ENCODE assay signal across 8 cellular contexts in the genomic region with DNA sequence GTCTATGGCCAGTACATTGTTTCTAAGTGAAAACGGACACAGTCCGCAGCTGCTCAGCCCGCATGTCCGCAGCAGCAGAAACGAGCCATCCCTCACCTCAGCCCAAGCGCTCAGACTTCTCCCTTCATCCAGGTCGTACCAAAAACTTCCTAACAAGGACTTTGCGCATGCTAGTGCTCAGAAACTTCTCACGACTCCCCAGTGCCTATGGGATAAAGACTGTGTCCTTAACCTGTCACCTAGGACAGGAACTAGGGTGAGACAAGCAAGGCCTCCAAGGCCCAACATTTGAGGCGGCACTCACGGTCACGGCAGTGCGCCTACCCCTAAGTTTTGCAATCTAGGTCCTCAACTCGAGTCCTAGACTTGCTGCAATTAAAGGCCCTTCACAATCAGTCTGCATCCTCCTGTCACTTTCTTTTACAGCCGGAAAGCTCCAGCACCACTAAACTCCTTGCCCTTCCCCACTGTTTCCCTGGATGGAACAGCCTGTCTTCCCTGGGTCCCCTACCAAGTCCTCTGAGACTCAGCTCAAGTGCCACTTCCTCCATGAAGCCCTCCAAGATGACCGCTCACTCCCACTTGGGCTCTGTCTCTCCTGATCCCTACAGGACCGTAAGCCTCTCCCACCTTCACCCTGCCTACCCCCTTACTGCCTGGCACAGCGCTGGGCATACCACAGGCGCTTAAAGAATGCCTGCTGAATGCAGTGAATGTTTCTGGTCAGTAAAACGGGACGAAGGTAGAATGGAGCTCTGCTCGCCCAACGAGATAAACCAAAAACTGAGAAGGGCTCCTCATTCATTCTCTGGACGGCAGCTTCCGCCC. TPM values are rescaled to one million over a fixed set of nuclear protein-coding genes. Genes with fewer than 3 reads are reported as not detected.
DNase-seq lines count a peak whose midpoint lies in the region; ATAC-seq and TF ChIP-seq lines count a peak whose summit lies in the region.

No MANE protein-coding gene starts in this region.

- peak overlapping the region; percentile 81 for H3K4me3 ChIP-seq in BE2C (ENCODE audit: low read depth, low read length)
- H3K4me3 ChIP-seq in HEK293 (ENCODE audit: low read depth, low read length) = peak overlapping the region; percentile 69
- H3K4me3 ChIP-seq in skeletal muscle satellite cell (ENCODE audit: low read length) = peak overlapping the region; percentile 79

- POLR2A ChIA-PET in HEK293 (lab: Yijun Ruan, JAX) = interaction anchor here (1.9 kb wide), 1 partner anchor 49 kb away, joined by 4 read pairs; the partner anchor contains the start of gene FEM1B
- POLR2A ChIA-PET in activated CD4-positive, alpha-beta memory T cell treated with anti-CD3 and anti-CD28 coated beads for 36 hours (lab: Charles Lee) = interaction anchor here (1.3 to 4.2 kb wide), 3 partner anchors 9 to 174 kb away, joined by 6 to 36 read pairs (median 13); partner anchors contain the start of genes FEM1B and PIAS1

- peak overlapping the region; percentile 83 for H3K4me3 Mint-ChIP-seq in activated CD4-positive, alpha-beta memory T cell treated with anti-CD3 and anti-CD28 coated beads for 36 hours

- H3K4me1 ChIP-seq in BE2C = peaks cover 19% of the 10 kb centered on the region
- H3K4me1 ChIP-seq in HEK293 (ENCODE audit: control insufficient read depth, insufficient read depth, low read length) = peaks cover 4% of the 10 kb centered on the region; the same call in 1 of the 2 replicates
- peaks cover 20% of the 10 kb centered on the region for H3K4me1 ChIP-seq in skeletal muscle satellite cell (ENCODE audit: control insufficient read depth, insufficient read depth, low read length)

- no peaks in the 10 kb centered on the region for H3K27me3 ChIP-seq in BE2C
- no peaks in the 10 kb centered on the region for H3K27me3 ChIP-seq in skeletal muscle satellite cell (ENCODE audit: control insufficient read depth, insufficient read depth, low read length)

- H3K27ac Mint-ChIP-seq in activated CD4-positive, alpha-beta memory T cell treated with anti-CD3 and anti-CD28 coated beads for 36 hours = peak overlapping the region; percentile 61

- peaks cover 36% of the 10 kb centered on the region for H3K4me1 Mint-ChIP-seq in activated CD4-positive, alpha-beta memory T cell treated with anti-CD3 and anti-CD28 coated beads for 36 hours (ENCODE audit: low read depth)

- H3K9me3 Mint-ChIP-seq in activated CD4-positive, alpha-beta memory T cell treated with anti-CD3 and anti-CD28 coated beads for 36 hours = no peaks in the 10 kb centered on the region

- no peaks in the 10 kb centered on the region for H3K27me3 Mint-ChIP-seq in activated CD4-positive, alpha-beta memory T cell treated with anti-CD3 and anti-CD28 coated beads for 36 hours

- no peak for ATAC-seq in GM18867 (IDR thresholded peaks at IDR 0.05; ENCODE audit: unreplicated experiment)
- no peak for ATAC-seq in GM19452 (IDR thresholded peaks at IDR 0.05; ENCODE audit: unreplicated experiment)

- H3K9me3 ChIP-seq in BE2C (no peaks in the 10 kb centered on the region; the same call in 1 of the 2 replicates), HEK293 (ENCODE audit: control insufficient read depth, insufficient read depth, low read depth, low read length) (no peaks in the 10 kb centered on the region), skeletal muscle satellite cell (replicated peaks; ENCODE audit: low read length) (no peaks in the 10 kb centered on the region)

- peak overlapping the region; percentile 91 for H3K9ac ChIP-seq in skeletal muscle satellite cell (ENCODE audit: low read depth, low read length)

- TF ChIP-seq CTCF in BE2C (IDR thresholded peaks at IDR 0.05; ENCODE audit: low read depth, low read length) (no peak), HEK293 (tag by site-specific recombination; IDR thresholded peaks at IDR 0.05) (no peak)

- peaks cover 1% of the 10 kb centered on the region for H3K36me3 Mint-ChIP-seq in activated CD4-positive, alpha-beta memory T cell treated with anti-CD3 and anti-CD28 coated beads for 36 hours

- CTCF ChIA-PET in HEK293 (lab: Yijun Ruan, JAX) = interaction anchor here (1.4 to 2.1 kb wide), 3 partner anchors 25 to 365 kb away, joined by 3 to 6 read pairs (median 3); no protein-coding TSS in a partner anchor
- CTCF ChIA-PET in activated CD4-positive, alpha-beta memory T cell treated with anti-CD3 and anti-CD28 coated beads for 36 hours (lab: Charles Lee) = interaction anchor here (1.2 to 1.7 kb wide), 3 partner anchors 10 to 365 kb away, joined by 3 to 8 read pairs (median 3); partner anchors contain the start of gene FEM1B

- H3K36me3 ChIP-seq in BE2C = peaks cover 13% of the 10 kb centered on the region
- H3K36me3 ChIP-seq in HEK293 (ENCODE audit: control insufficient read depth in 2 of 2, insufficient read depth in 1 of 2, low read length in 2 of 2) = peaks cover 2 to 6% of the 10 kb centered on the region in 2 experiments; a peak in 2 of 3 replicates
- no peaks in the 10 kb centered on the region for H3K36me3 ChIP-seq in skeletal muscle satellite cell (ENCODE audit: insufficient read depth, low read length)

- DNase-seq in BE2C = no peak
- no peak for DNase-seq in activated CD4-positive, alpha-beta memory T cell treated with anti-CD3 and anti-CD28 coated beads for 36 hours
- peak; percentile 44 for DNase-seq in hepatic stellate cell (ENCODE audit: low spot score)
- no peak for DNase-seq in stimulated activated naive CD4-positive, alpha-beta T cell treated with Interleukin-2 at 50 U/mL for 16 hours (lab: John Stamatoyannopoulos, UW)

- peak overlapping the region; percentile 89; the same call in 1 of the 2 replicates for H3K27ac ChIP-seq in HEK293 (ENCODE audit: extremely low read depth, low read depth, low read length)

- H3K4me2 ChIP-seq in skeletal muscle satellite cell (ENCODE audit: low read length) = peak overlapping the region; percentile 96

- intact Hi-C loops in activated CD4-positive, alpha-beta memory T cell treated with anti-CD3 and anti-CD28 coated beads for 36 hours (cut with micrococcal nuclease) = loop anchor here (2.0 to 5.0 kb wide), 2 partner anchors 20 to 366 kb away; no protein-coding TSS in a partner anchor

TF ChIP-seq in HEK293, 187 proteins besides CTCF, POLR2A, EP300 and RAD21 (continues in another document):
- TF ChIP-seq ZSCAN23 (tag by site-specific recombination; IDR thresholded peaks at IDR 0.05) (no peak), ZNF274 (IDR thresholded peaks at IDR 0.05; ENCODE audit: low read length) (no peak), ZNF274 (tag by site-specific recombination; IDR thresholded peaks at IDR 0.05; ENCODE audit: borderline replicate concordance) (no peak), SP7 (tag by site-specific recombination; IDR thresholded peaks at IDR 0.05) (peak; percentile 33; the same call in 1 of the 2 replicates), ZBTB48 (tag by site-specific recombination; IDR thresholded peaks at IDR 0.05) (peak; percentile 27; the same call in 1 of the 2 replicates), PRDM10 (tag by site-specific recombination; IDR thresholded peaks at IDR 0.05) (peak; percentile 83), ZNF214 (tag by site-specific recombination; IDR thresholded peaks at IDR 0.05; ENCODE audit: borderline replicate concordance) (no peak), ZNF623 (tag by site-specific recombination; IDR thresholded peaks at IDR 0.05) (0 out of 2 replicates have a peak, but pooled peaks have one; percentile 3), ZNF341 (tag by site-specific recombination; IDR thresholded peaks at IDR 0.05; ENCODE audit: low read depth) (peak; percentile 83)

RNA-seq across cellular contexts. Expression of gene CLN6, which starts 1.2 kb away (rescaled TPM):
- polyA plus RNA-seq in BE2C (2012; ENCODE audit: insufficient read depth, insufficient read length, low read depth) = 68.7 TPM
- 10 to 100 TPM; 32.9 to 34.2 TPM for total RNA-seq in activated CD4-positive, alpha-beta memory T cell treated with anti-CD3 and anti-CD28 coated beads for 36 hours
- total RNA-seq in skeletal muscle satellite cell (2012; rRNA removed) = 20.0 and 23.8 TPM in 2 replicates

RNA-seq across cellular contexts. Expression of gene CALML4, which starts 23.2 kb away (rescaled TPM):
- 4.1 TPM for polyA plus RNA-seq in BE2C (2012; ENCODE audit: insufficient read depth, insufficient read length, low read depth)
- 1 to 10 TPM; 5.3 to 7.0 TPM for total RNA-seq in activated CD4-positive, alpha-beta memory T cell treated with anti-CD3 and anti-CD28 coated beads for 36 hours
- total RNA-seq in skeletal muscle satellite cell (2012; rRNA removed) = 0.25 and 1.3 TPM in 2 replicates

RNA-seq across cellular contexts. Expression of gene FEM1B, which starts 49.2 kb away (rescaled TPM):
- 59.1 TPM for polyA plus RNA-seq in BE2C (2012; ENCODE audit: insufficient read depth, insufficient read length, low read depth)
- total RNA-seq in activated CD4-positive, alpha-beta memory T cell treated with anti-CD3 and anti-CD28 coated beads for 36 hours = 10 to 100 TPM; 32.6 to 34.2 TPM
- 36.7 and 42.8 TPM in 2 replicates for total RNA-seq in skeletal muscle satellite cell (2012; rRNA removed)
